In genomic region chr10:49771046-49771445, GRCh38 we compare ENCODE assay signal across 1 cellular context. TPM values are rescaled to one million over a fixed set of nuclear protein-coding genes. Genes with fewer than 3 reads are reported as not detected.
"Had no signal": no experiment of that assay in that cellular context is flagged by ENCODE, and none has a peak within 500 bp of the region (broad histone marks: within the 10 kb centered on the region; RNA-seq: fewer than 3 reads in every experiment).

No MANE protein-coding gene starts in this region.

RNA-seq across cellular contexts. Expression of gene OGDHL, which starts 8.9 kb away (rescaled TPM):
- total RNA-seq: SJSA1 had no signal
